ENCODE assay signal across 1 cellular context in genomic region chr11:69265210-69265609, GRCh38.
TF ChIP-seq lines count a peak whose summit lies in the region.

No MANE protein-coding gene starts in this region.

TF ChIP-seq in K562, 482 proteins besides CTCF, POLR2A, EP300 and RAD21 (continued from another document):
- TF ChIP-seq, protein P1, sequence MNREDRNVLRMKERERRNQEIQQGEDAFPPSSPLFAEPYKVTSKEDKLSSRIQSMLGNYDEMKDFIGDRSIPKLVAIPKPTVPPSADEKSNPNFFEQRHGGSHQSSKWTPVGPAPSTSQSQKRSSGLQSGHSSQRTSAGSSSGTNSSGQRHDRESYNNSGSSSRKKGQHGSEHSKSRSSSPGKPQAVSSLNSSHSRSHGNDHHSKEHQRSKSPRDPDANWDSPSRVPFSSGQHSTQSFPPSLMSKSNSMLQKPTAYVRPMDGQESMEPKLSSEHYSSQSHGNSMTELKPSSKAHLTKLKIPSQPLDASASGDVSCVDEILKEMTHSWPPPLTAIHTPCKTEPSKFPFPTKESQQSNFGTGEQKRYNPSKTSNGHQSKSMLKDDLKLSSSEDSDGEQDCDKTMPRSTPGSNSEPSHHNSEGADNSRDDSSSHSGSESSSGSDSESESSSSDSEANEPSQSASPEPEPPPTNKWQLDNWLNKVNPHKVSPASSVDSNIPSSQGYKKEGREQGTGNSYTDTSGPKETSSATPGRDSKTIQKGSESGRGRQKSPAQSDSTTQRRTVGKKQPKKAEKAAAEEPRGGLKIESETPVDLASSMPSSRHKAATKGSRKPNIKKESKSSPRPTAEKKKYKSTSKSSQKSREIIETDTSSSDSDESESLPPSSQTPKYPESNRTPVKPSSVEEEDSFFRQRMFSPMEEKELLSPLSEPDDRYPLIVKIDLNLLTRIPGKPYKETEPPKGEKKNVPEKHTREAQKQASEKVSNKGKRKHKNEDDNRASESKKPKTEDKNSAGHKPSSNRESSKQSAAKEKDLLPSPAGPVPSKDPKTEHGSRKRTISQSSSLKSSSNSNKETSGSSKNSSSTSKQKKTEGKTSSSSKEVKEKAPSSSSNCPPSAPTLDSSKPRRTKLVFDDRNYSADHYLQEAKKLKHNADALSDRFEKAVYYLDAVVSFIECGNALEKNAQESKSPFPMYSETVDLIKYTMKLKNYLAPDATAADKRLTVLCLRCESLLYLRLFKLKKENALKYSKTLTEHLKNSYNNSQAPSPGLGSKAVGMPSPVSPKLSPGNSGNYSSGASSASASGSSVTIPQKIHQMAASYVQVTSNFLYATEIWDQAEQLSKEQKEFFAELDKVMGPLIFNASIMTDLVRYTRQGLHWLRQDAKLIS (CRISPR knock-in tag; IDR thresholded peaks at IDR 0.05) = no peak
- no peak for TF ChIP-seq ZKSCAN1 (IDR thresholded peaks at IDR 0.05; ENCODE audit: low read depth, low read length)
- TF ChIP-seq CHD4 (IDR thresholded peaks at IDR 0.05; ENCODE audit: insufficient read depth, insufficient replicate concordance, low read depth, low read length, poor library complexity, severe bottlenecking) = no peak
- no peak for TF ChIP-seq SMAD2 (IDR thresholded peaks at IDR 0.05; ENCODE audit: low read depth, low read length)
- TF ChIP-seq, protein P2, sequence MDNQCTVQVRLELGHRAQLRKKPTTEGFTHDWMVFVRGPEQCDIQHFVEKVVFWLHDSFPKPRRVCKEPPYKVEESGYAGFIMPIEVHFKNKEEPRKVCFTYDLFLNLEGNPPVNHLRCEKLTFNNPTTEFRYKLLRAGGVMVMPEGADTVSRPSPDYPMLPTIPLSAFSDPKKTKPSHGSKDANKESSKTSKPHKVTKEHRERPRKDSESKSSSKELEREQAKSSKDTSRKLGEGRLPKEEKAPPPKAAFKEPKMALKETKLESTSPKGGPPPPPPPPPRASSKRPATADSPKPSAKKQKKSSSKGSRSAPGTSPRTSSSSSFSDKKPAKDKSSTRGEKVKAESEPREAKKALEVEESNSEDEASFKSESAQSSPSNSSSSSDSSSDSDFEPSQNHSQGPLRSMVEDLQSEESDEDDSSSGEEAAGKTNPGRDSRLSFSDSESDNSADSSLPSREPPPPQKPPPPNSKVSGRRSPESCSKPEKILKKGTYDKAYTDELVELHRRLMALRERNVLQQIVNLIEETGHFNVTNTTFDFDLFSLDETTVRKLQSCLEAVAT (IDR thresholded peaks at IDR 0.05) = no peak
- peak; percentile 49; the same call in 1 of the 2 replicates for TF ChIP-seq ATF7 (IDR thresholded peaks at IDR 0.05)
- TF ChIP-seq BRD9 (IDR thresholded peaks at IDR 0.05; ENCODE audit: low read depth, partially characterized antibody) = no peak
- TF ChIP-seq SREBF2 (CRISPR knock-in tag; IDR thresholded peaks at IDR 0.05) = no peak
- TF ChIP-seq CREM (IDR thresholded peaks at IDR 0.05; ENCODE audit: low read depth) = 0 out of 2 replicates have a peak, but pooled peaks have one; percentile 7
- TF ChIP-seq, protein P3, sequence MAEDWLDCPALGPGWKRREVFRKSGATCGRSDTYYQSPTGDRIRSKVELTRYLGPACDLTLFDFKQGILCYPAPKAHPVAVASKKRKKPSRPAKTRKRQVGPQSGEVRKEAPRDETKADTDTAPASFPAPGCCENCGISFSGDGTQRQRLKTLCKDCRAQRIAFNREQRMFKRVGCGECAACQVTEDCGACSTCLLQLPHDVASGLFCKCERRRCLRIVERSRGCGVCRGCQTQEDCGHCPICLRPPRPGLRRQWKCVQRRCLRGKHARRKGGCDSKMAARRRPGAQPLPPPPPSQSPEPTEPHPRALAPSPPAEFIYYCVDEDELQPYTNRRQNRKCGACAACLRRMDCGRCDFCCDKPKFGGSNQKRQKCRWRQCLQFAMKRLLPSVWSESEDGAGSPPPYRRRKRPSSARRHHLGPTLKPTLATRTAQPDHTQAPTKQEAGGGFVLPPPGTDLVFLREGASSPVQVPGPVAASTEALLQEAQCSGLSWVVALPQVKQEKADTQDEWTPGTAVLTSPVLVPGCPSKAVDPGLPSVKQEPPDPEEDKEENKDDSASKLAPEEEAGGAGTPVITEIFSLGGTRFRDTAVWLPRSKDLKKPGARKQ (CRISPR knock-in tag; IDR thresholded peaks at IDR 0.05) = no peak
- no peak for TF ChIP-seq ATF1 (CRISPR knock-in tag; IDR thresholded peaks at IDR 0.05)
- peak; percentile 55 for TF ChIP-seq ATF1 (tag; IDR thresholded peaks at IDR 0.05)
- TF ChIP-seq MCM5 (IDR thresholded peaks at IDR 0.05; ENCODE audit: low read depth) = no peak
